In the genomic region with DNA sequence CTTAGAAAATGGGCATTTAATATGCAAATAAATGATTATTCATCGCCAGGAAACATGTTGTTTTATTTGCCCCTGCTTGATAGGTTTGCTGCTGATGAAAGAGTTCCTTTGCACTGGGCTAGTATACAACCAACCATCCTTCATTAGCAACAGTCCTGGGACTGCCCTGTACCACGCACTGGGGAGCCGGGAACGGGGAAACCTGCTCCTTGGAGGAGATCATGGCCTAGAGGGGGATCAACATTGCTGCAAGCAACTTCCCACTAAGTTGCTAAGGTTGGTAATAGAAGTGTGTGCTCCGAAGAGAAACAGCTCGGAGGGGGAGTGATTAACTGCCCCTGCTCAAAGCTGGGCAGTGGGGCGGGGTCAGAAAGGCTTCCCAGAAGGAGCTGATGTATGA, we compare ENCODE assay signal across 19 cellular contexts.
"Had no signal": no experiment of that assay in that cellular context is flagged by ENCODE, and none has a peak within 500 bp of the region (broad histone marks: within the 10 kb centered on the region; RNA-seq: fewer than 3 reads in every experiment).

No MANE protein-coding gene starts in this region.

- H3K27ac ChIP-seq: RWPE1 had no signal

- H3K9me2 ChIP-seq: SK-N-SH had no signal

- ATAC-seq: HepG2 had no signal

- H3K4me2 ChIP-seq: SK-N-SH had no signal

- DNase-seq: IMR-90, Karpas-422, KG1, MM.1S, NCI-H1092 treated with DMSO at 0.1 percent for 48 hours, NCI-H1436, NCI-H187, NCI-H2029, NCI-H2081 treated with DMSO at 0.1 percent for 48 hours, NCI-H2171, NCI-H226, NCI-H446 treated with DMSO at 0.1 percent for 48 hours, NCI-H510A treated with DMSO at 0.1 percent for 48 hours, NCI-H526, SHP77, SK-N-SH, SW 1271 had no signal
